In genomic region chr1:198641506-198641905, GRCh38 we compare ENCODE assay signal across 9 cellular contexts. TPM values are rescaled to one million over a fixed set of nuclear protein-coding genes. Genes with fewer than 3 reads are reported as not detected.
DNase-seq lines count a peak whose midpoint lies in the region; ATAC-seq, FAIRE-seq and TF ChIP-seq lines count a peak whose summit lies in the region.
"Had no signal": no experiment of that assay in that cellular context is flagged by ENCODE, and none has a peak within 500 bp of the region (broad histone marks: within the 10 kb centered on the region; RNA-seq: fewer than 3 reads in every experiment).

No MANE protein-coding gene starts in this region.

- H3K36me3 ChIP-seq in body of pancreas (replicated peaks in 1 of 2; ENCODE audit: insufficient read depth in 1 of 2, low read depth in 2 of 2), result no peaks in the 10 kb centered on the region

- H3K27ac Mint-ChIP-seq in activated CD4-positive, alpha-beta memory T cell treated with anti-CD3 and anti-CD28 coated beads for 36 hours, result peak overlapping the region; percentile 98
- peak overlapping the region; percentile 98 for H3K27ac Mint-ChIP-seq in stimulated activated effector memory CD8-positive, alpha-beta T cell treated with anti-CD3 and anti-CD28 coated beads, Interleukin-12 subunit alpha, Interleukin-12 subunit beta, amount 100 ng/mL, for 72 hours

- FAIRE-seq in A549 (lab: Jason Lieb, UNC), result no peak

- TF ChIP-seq POLR2A in A549 (IDR thresholded peaks at IDR 0.05; ENCODE audit: low read length) (no peak), GM19099 (IDR thresholded peaks at IDR 0.05; ENCODE audit: extremely low read depth, insufficient read length, low read depth) (peak; percentile 19), body of pancreas (IDR thresholded peaks at IDR 0.05) (no peak)

- no peak for TF ChIP-seq RAD21 in A549 (conservative IDR thresholded peaks at IDR 0.05 in 1 of 2, IDR thresholded peaks at IDR 0.05 in 1 of 2)

- POLR2A ChIA-PET in A549 (lab: Yijun Ruan, JAX), result no interaction called here
- POLR2A ChIA-PET in activated CD4-positive, alpha-beta memory T cell treated with anti-CD3 and anti-CD28 coated beads for 36 hours (lab: Charles Lee), result interaction anchor here (1.0 to 1.7 kb wide), 5 partner anchors 9 to 40 kb away, joined by 5 to 13 read pairs (median 5); no protein-coding TSS in a partner anchor

- no peaks in the 10 kb centered on the region for H3K4me1 ChIP-seq in A549
- no peaks in the 10 kb centered on the region for H3K4me1 ChIP-seq in body of pancreas

- H3K36me3 Mint-ChIP-seq in activated CD4-positive, alpha-beta memory T cell treated with anti-CD3 and anti-CD28 coated beads for 36 hours, result peaks cover 53% of the 10 kb centered on the region
- H3K36me3 Mint-ChIP-seq in stimulated activated effector memory CD8-positive, alpha-beta T cell treated with anti-CD3 and anti-CD28 coated beads, Interleukin-12 subunit alpha, Interleukin-12 subunit beta, amount 100 ng/mL, for 72 hours, result peaks cover 85% of the 10 kb centered on the region

- no peak overlapping the region for H3K4me2 ChIP-seq in A549

- intact Hi-C loops in activated CD4-positive, alpha-beta memory T cell treated with anti-CD3 and anti-CD28 coated beads for 36 hours (cut with micrococcal nuclease), result loop anchor here (1.0 kb wide), 5 partner anchors 8 to 118 kb away; no protein-coding TSS in a partner anchor
- intact Hi-C loops in body of pancreas (cut with DNase I), result no loop called here

- H3K4me1 Mint-ChIP-seq in activated CD4-positive, alpha-beta memory T cell treated with anti-CD3 and anti-CD28 coated beads for 36 hours (ENCODE audit: low read depth), result peaks cover 36% of the 10 kb centered on the region
- peaks cover 25% of the 10 kb centered on the region for H3K4me1 Mint-ChIP-seq in stimulated activated effector memory CD8-positive, alpha-beta T cell treated with anti-CD3 and anti-CD28 coated beads, Interleukin-12 subunit alpha, Interleukin-12 subunit beta, amount 100 ng/mL, for 72 hours

- TF ChIP-seq EP300 in A549 (IDR thresholded peaks at IDR 0.05), result no peak

- WGBS in A549 (ENCODE audit: missing lambda C conversion rate), result 80% methylated on average over 2 of the region's 2 CpGs
- WGBS in body of pancreas, 2 donors, result 48 to 49% methylated on average over 2 of the region's 2 CpGs

- TF ChIP-seq CTCF in A549 (IDR thresholded peaks at IDR 0.05) (no peak), body of pancreas (IDR thresholded peaks at IDR 0.05) (no peak)

- H3K4me3 Mint-ChIP-seq in activated CD4-positive, alpha-beta memory T cell treated with anti-CD3 and anti-CD28 coated beads for 36 hours, result peak overlapping the region; percentile 89
- peak overlapping the region; percentile 67 for H3K4me3 Mint-ChIP-seq in stimulated activated effector memory CD8-positive, alpha-beta T cell treated with anti-CD3 and anti-CD28 coated beads, Interleukin-12 subunit alpha, Interleukin-12 subunit beta, amount 100 ng/mL, for 72 hours

- H3K27ac ChIP-seq in A549 (no peak overlapping the region), body of pancreas (no peak overlapping the region)

- ATAC-seq in A549 (no peak), HG03439 (IDR thresholded peaks at IDR 0.05; ENCODE audit: unreplicated experiment) (peak; percentile 31), body of pancreas (no peak)
- peak; percentile 95 for ATAC-seq in stimulated activated effector memory CD8-positive, alpha-beta T cell treated with anti-CD3 and anti-CD28 coated beads, Interleukin-12 subunit alpha, Interleukin-12 subunit beta, amount 100 ng/mL, for 72 hours

- no peaks in the 10 kb centered on the region for H3K9me3 Mint-ChIP-seq in activated CD4-positive, alpha-beta memory T cell treated with anti-CD3 and anti-CD28 coated beads for 36 hours
- no peaks in the 10 kb centered on the region for H3K9me3 Mint-ChIP-seq in stimulated activated effector memory CD8-positive, alpha-beta T cell treated with anti-CD3 and anti-CD28 coated beads, Interleukin-12 subunit alpha, Interleukin-12 subunit beta, amount 100 ng/mL, for 72 hours

- H3K4me3 ChIP-seq in A549 (no peak overlapping the region), body of pancreas (no peak overlapping the region)

- no peaks in the 10 kb centered on the region for H3K27me3 ChIP-seq in body of pancreas

- H3K9me3 ChIP-seq in A549 (no peaks in the 10 kb centered on the region), body of pancreas (no peaks in the 10 kb centered on the region)

- no peaks in the 10 kb centered on the region for H3K27me3 Mint-ChIP-seq in activated CD4-positive, alpha-beta memory T cell treated with anti-CD3 and anti-CD28 coated beads for 36 hours

- no peak for DNase-seq in A549 (ENCODE audit: low read depth in 1 of 2, low spot score in 1 of 2)
- DNase-seq in activated CD4-positive, alpha-beta memory T cell treated with anti-CD3 and anti-CD28 coated beads for 36 hours, result peak; percentile 54
- no peak for DNase-seq in stimulated activated effector memory CD8-positive, alpha-beta T cell treated with anti-CD3 and anti-CD28 coated beads, Interleukin-12 subunit alpha, Interleukin-12 subunit beta, amount 100 ng/mL, for 72 hours (ENCODE audit: low spot score in 2 of 2)
- DNase-seq in body of pancreas, result no peak
- DNase-seq in NCI-H2081 treated with DMSO at 0.1 percent for 48 hours (lab: John Stamatoyannopoulos, UW), result no peak
- no peak for DNase-seq in activated effector memory CD4-positive, alpha-beta T cell treated with Interleukin-2 at 50 U/mL for 16 hours

- CTCF ChIA-PET in A549 (lab: Yijun Ruan, JAX), result no interaction called here
- CTCF ChIA-PET in activated CD4-positive, alpha-beta memory T cell treated with anti-CD3 and anti-CD28 coated beads for 36 hours (lab: Charles Lee), result no interaction called here

TF ChIP-seq in A549, 52 proteins besides CTCF, POLR2A, EP300 and RAD21:
- TF ChIP-seq FOSL2 (IDR thresholded peaks at IDR 0.05) (no peak), FOSL2 (CRISPR knock-in tag; IDR thresholded peaks at IDR 0.05) (peak; percentile 16; the same call in 1 of the 2 replicates), HES2 (IDR thresholded peaks at IDR 0.05) (no peak), NR3C1 (IDR thresholded peaks at IDR 0.05) (no peak), ZNF302 (CRISPR knock-in tag; IDR thresholded peaks at IDR 0.05) (no peak), FOXS1 (CRISPR knock-in tag; IDR thresholded peaks at IDR 0.05) (no peak), CHD2 (IDR thresholded peaks at IDR 0.05; ENCODE audit: low read length, partially characterized antibody) (no peak), PHF8 (IDR thresholded peaks at IDR 0.05; ENCODE audit: borderline replicate concordance, low read depth) (no peak)

RNA-seq across cellular contexts. Expression of gene PTPRC, which starts 2.7 kb away (rescaled TPM):
- polyA plus RNA-seq in A549 (2011; rRNA removed) (not detected in 2 replicates), A549 (2017; fragmentation: RNase III; extraction: RNeasy Plus Mini Kit Qiagen cat#74134 plus additional on column Dnase treatment) (not detected in 3 replicates)
- polyA plus RNA-seq in A549 (2012; cell fraction: cytosol; rRNA removed), result not detected in 2 replicates
- not detected in 2 replicates for polyA plus RNA-seq in A549 (2012; cell fraction: nucleus; rRNA removed)
- not detected in 2 replicates for polyA minus RNA-seq in A549 (2011; rRNA and poly(A)+ RNA removed)
- total RNA-seq in activated CD4-positive, alpha-beta memory T cell treated with anti-CD3 and anti-CD28 coated beads for 36 hours, result 100 to 1,000 TPM; 495 to 503 TPM
- total RNA-seq in body of pancreas, result 1 to 10 TPM; 3.3 to 9.9 TPM
- total RNA-seq: pulmonary artery endothelial cell had no signal

Comparison
In these comparisons a context has a peak if more than half of its experiments do, and no peak if none do; other contexts are left out.
1. ATAC-seq: peak in HG03439 (single experiment) and stimulated activated effector memory CD8-positive, alpha-beta T cell treated with anti-CD3 and anti-CD28 coated beads, Interleukin-12 subunit alpha, Interleukin-12 subunit beta, amount 100 ng/mL, for 72 hours (single experiment); none in A549 (0 of 2) and body of pancreas (single experiment).
2. RNA of gene PTPRC, which starts 2.7 kb away (total RNA-seq): 495 to 503 TPM in activated CD4-positive, alpha-beta memory T cell treated with anti-CD3 and anti-CD28 coated beads for 36 hours; 3.3 to 9.9 TPM in body of pancreas; every median in the first group is over 10 times any median in the second.